8 cellular contexts compared by ENCODE assay signal in genomic region chr1:67431156-67431765, GRCh38. TPM values are rescaled to one million over a fixed set of nuclear protein-coding genes. Genes with fewer than 3 reads are reported as not detected.
A peak's percentile ranks its signal among the peaks of the same experiment; 100 is the strongest.
DNase-seq lines count a peak whose midpoint lies in the region; ATAC-seq and TF ChIP-seq lines count a peak whose summit lies in the region.

No MANE protein-coding gene starts in this region.

- peaks cover 15% of the 10 kb centered on the region for H3F3A ChIP-seq in SK-N-SH (replicated peaks; ENCODE audit: insufficient read depth)

- H3K36me3 Mint-ChIP-seq in activated CD8-positive, alpha-beta T cell treated with anti-CD3 and anti-CD28 coated beads, Interleukin-2, amount 10 ng/mL, durations not matched to agents 7 days and 5 days (ENCODE audit: low read depth) = peaks cover 36% of the 10 kb centered on the region

- peak overlapping the region; percentile 96 to 97 for H3K4me3 ChIP-seq in SK-N-SH (ENCODE audit: low read depth in 2 of 2, low read length in 1 of 2)
- H3K4me3 ChIP-seq in iPS-20b (ENCODE audit: low read length) = peak overlapping the region; percentile 98
- peak overlapping the region; percentile 93 to 98 for H3K4me3 ChIP-seq in stomach smooth muscle (ENCODE audit: low read length in 2 of 2)

- 28% methylated on average over 12 of the region's 12 CpGs for WGBS in SK-N-SH (ENCODE audit: low lambda C conversion rate)

- H3K36me3 ChIP-seq in SK-N-SH (replicated peaks in 1 of 2; ENCODE audit: control insufficient read depth in 1 of 2, insufficient read depth in 2 of 2, low read length in 1 of 2) (peaks cover 16 to 17% of the 10 kb centered on the region in 2 experiments), iPS-20b (ENCODE audit: insufficient read depth, low read depth, low read length) (peaks cover 31% of the 10 kb centered on the region), stomach smooth muscle (ENCODE audit: control insufficient read depth in 2 of 2, insufficient read depth in 2 of 2, low read length in 2 of 2) (no peaks in the 10 kb centered on the region)

- H3K9me3 Mint-ChIP-seq in activated CD8-positive, alpha-beta T cell treated with anti-CD3 and anti-CD28 coated beads, Interleukin-2, amount 10 ng/mL, durations not matched to agents 7 days and 5 days (ENCODE audit: insufficient read depth) = no peaks in the 10 kb centered on the region

- H3K9me2 ChIP-seq in SK-N-SH = no peaks in the 10 kb centered on the region

- H4K20me1 ChIP-seq in SK-N-SH (ENCODE audit: insufficient read depth) = peaks cover 35% of the 10 kb centered on the region

- no peak for TF ChIP-seq CTCF in SK-N-SH (IDR thresholded peaks at IDR 0.05)

- no peak for TF ChIP-seq EP300 in SK-N-SH (IDR thresholded peaks at IDR 0.05; ENCODE audit: borderline replicate concordance in 1 of 2, low read depth in 1 of 2, low read length in 1 of 2)

- H3K27me3 ChIP-seq in SK-N-SH (ENCODE audit: insufficient read depth) = no peaks in the 10 kb centered on the region
- H3K27me3 ChIP-seq in iPS-20b (ENCODE audit: insufficient read depth, low read length) = no peaks in the 10 kb centered on the region
- H3K27me3 ChIP-seq in stomach smooth muscle (ENCODE audit: control insufficient read depth in 1 of 2, insufficient read depth in 2 of 2, low read length in 2 of 2) = no peaks in the 10 kb centered on the region

- peak overlapping the region; percentile 70 for H3K9ac ChIP-seq in SK-N-SH
- peak overlapping the region; percentile 89; the same call in 1 of the 2 replicates for H3K9ac ChIP-seq in iPS-20b (ENCODE audit: low read depth, low read length)
- peak overlapping the region; percentile 88 to 97 for H3K9ac ChIP-seq in stomach smooth muscle (ENCODE audit: low read length in 2 of 2)

- peaks cover 0 to 21% of the 10 kb centered on the region in 2 experiments; a peak in 3 of 4 replicates for H3K4me1 ChIP-seq in SK-N-SH (ENCODE audit: control insufficient read depth in 1 of 2, insufficient read depth in 2 of 2, low read depth in 1 of 2, low read length in 1 of 2)
- peaks cover 20% of the 10 kb centered on the region for H3K4me1 ChIP-seq in iPS-20b (ENCODE audit: insufficient read depth, low read length)
- peaks cover 9% of the 10 kb centered on the region for H3K4me1 ChIP-seq in stomach smooth muscle (ENCODE audit: control insufficient read depth, insufficient read depth, low read length)

- peaks cover 39% of the 10 kb centered on the region for H3K4me1 Mint-ChIP-seq in activated CD8-positive, alpha-beta T cell treated with anti-CD3 and anti-CD28 coated beads, Interleukin-2, amount 10 ng/mL, durations not matched to agents 7 days and 5 days (ENCODE audit: low read depth)

- H3K27ac Mint-ChIP-seq in activated CD8-positive, alpha-beta T cell treated with anti-CD3 and anti-CD28 coated beads, Interleukin-2, amount 10 ng/mL, durations not matched to agents 7 days and 5 days = peak overlapping the region; percentile 91

- H3K9me3 ChIP-seq in SK-N-SH (no peaks in the 10 kb centered on the region), iPS-20b (ENCODE audit: insufficient read depth, low read depth, low read length) (no peaks in the 10 kb centered on the region), stomach smooth muscle (ENCODE audit: control insufficient read depth in 2 of 2, low read length in 2 of 2) (no peaks in the 10 kb centered on the region)

- CTCF ChIA-PET in SK-N-SH (lab: Yijun Ruan, JAX) = interaction anchor here (0.7 to 1.9 kb wide), 2 partner anchors 11 to 69 kb away, joined by 3 to 9 read pairs; no protein-coding TSS in a partner anchor
- CTCF ChIA-PET in activated CD8-positive, alpha-beta T cell treated with anti-CD3 and anti-CD28 coated beads, Interleukin-2, amount 10 ng/mL, durations not matched to agents 7 days and 5 days (lab: Charles Lee) = interaction anchor here (1.2 to 6.2 kb wide), 6 partner anchors 70 to 218 kb away, joined by 3 to 52 read pairs (median 4); no protein-coding TSS in a partner anchor

- peak overlapping the region; percentile 94 for H3K4me2 ChIP-seq in SK-N-SH

- no peaks in the 10 kb centered on the region for H3K27me3 Mint-ChIP-seq in activated CD8-positive, alpha-beta T cell treated with anti-CD3 and anti-CD28 coated beads, Interleukin-2, amount 10 ng/mL, durations not matched to agents 7 days and 5 days (ENCODE audit: low read depth)

- TF ChIP-seq RAD21 in SK-N-SH (IDR thresholded peaks at IDR 0.05; ENCODE audit: low read length) = no peak

- H3K79me2 ChIP-seq in SK-N-SH (ENCODE audit: insufficient read depth) = peaks cover 39% of the 10 kb centered on the region

- POLR2A ChIA-PET in SK-N-SH (lab: Yijun Ruan, JAX) = interaction anchor here (0.7 to 2.6 kb wide), 4 partner anchors 10 to 255 kb away, joined by 3 to 6 read pairs (median 4); no protein-coding TSS in a partner anchor
- POLR2A ChIA-PET in activated CD8-positive, alpha-beta T cell treated with anti-CD3 and anti-CD28 coated beads, Interleukin-2, amount 10 ng/mL, durations not matched to agents 7 days and 5 days (lab: Charles Lee) = interaction anchor here (0.6 to 2.8 kb wide), 11 partner anchors 16 to 1037 kb away, joined by 3 to 13 read pairs (median 4); partner anchors contain the start of genes GADD45A and SLC35D1

- peak overlapping the region; percentile 78 for H3K4me3 Mint-ChIP-seq in activated CD8-positive, alpha-beta T cell treated with anti-CD3 and anti-CD28 coated beads, Interleukin-2, amount 10 ng/mL, durations not matched to agents 7 days and 5 days

- H2AFZ ChIP-seq in SK-N-SH (ENCODE audit: low read depth) = peak overlapping the region; percentile 89

- ATAC-seq in SK-N-SH treated with all-trans-retinoic acid at 6 μM for 48 hours (no peak), GM18861 (IDR thresholded peaks at IDR 0.05; ENCODE audit: unreplicated experiment) (no peak)
- ATAC-seq in activated CD8-positive, alpha-beta T cell treated with anti-CD3 and anti-CD28 coated beads, Interleukin-2, amount 10 ng/mL, durations not matched to agents 7 days and 5 days = no peak

- DNase-seq in SK-N-SH (no peak), NCI-H69 (lab: John Stamatoyannopoulos, UW) (no peak), NCI-H510A treated with DMSO at 0.1 percent for 48 hours (lab: John Stamatoyannopoulos, UW) (no peak)
- DNase-seq in activated CD8-positive, alpha-beta T cell treated with anti-CD3 and anti-CD28 coated beads, Interleukin-2, amount 10 ng/mL, durations not matched to agents 7 days and 5 days = no peak

- H3K27ac ChIP-seq in SK-N-SH (ENCODE audit: low read depth in 2 of 2, low read length in 1 of 2) (peak overlapping the region; percentile 80 to 97), iPS-20b (ENCODE audit: low read length) (peak overlapping the region; percentile 95), stomach smooth muscle (ENCODE audit: low read length) (peak overlapping the region; percentile 88)

TF ChIP-seq in SK-N-SH, 30 proteins besides CTCF, POLR2A, EP300 and RAD21 (continues in another document):
- TF ChIP-seq, protein P1, sequence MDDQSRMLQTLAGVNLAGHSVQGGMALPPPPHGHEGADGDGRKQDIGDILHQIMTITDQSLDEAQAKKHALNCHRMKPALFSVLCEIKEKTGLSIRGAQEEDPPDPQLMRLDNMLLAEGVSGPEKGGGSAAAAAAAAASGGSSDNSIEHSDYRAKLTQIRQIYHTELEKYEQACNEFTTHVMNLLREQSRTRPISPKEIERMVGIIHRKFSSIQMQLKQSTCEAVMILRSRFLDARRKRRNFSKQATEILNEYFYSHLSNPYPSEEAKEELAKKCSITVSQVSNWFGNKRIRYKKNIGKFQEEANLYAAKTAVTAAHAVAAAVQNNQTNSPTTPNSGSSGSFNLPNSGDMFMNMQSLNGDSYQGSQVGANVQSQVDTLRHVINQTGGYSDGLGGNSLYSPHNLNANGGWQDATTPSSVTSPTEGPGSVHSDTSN (IDR thresholded peaks at IDR 0.05) = no peak

TF ChIP-seq in SK-N-SH treated with all-trans-retinoic acid at 6 μM for 48 hours, 23 proteins besides CTCF, POLR2A, EP300 and RAD21:
- TF ChIP-seq ISL1 (CRISPR knock-in tag; IDR thresholded peaks at IDR 0.05) (no peak), GLIS3 (CRISPR knock-in tag; IDR thresholded peaks at IDR 0.05) (no peak)

RNA-seq across cellular contexts. Expression of gene SERBP1, which starts 1.1 kb away (rescaled TPM):
- 177 and 194 TPM in 2 replicates for polyA plus RNA-seq in SK-N-SH (2012; rRNA removed)
- polyA plus RNA-seq in SK-N-SH (2012; cell fraction: cytosol; rRNA removed) = 231 and 292 TPM in 2 replicates
- polyA plus RNA-seq in SK-N-SH (2012; cell fraction: nucleus; rRNA removed) = 57.3 and 82.9 TPM in 2 replicates
- total RNA-seq in activated CD8-positive, alpha-beta T cell treated with anti-CD3 and anti-CD28 coated beads, Interleukin-2, amount 10 ng/mL, durations not matched to agents 7 days and 5 days = 100 to 1,000 TPM; 280 to 297 TPM
